13 cellular contexts compared by ENCODE assay signal in the genomic region with DNA sequence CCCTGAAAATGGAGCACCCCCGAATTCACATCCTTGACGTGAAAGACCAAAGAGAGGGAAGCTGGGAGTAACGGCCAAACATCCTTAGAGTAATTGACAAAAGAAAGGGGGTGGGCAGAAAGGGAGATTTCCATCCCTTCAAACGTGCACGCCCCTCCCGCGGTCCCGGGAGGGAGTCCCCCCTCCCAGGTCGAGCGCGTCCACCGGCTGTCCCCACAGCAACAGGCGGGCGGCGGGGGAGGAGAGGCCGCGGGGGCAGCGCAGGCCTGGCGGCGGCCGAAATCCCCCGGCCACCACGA. TPM values are rescaled to one million over a fixed set of nuclear protein-coding genes. Genes with fewer than 3 reads are reported as not detected.
DNase-seq lines count a peak whose midpoint lies in the region; ATAC-seq and TF ChIP-seq lines count a peak whose summit lies in the region.
"Had no signal": no experiment of that assay in that cellular context is flagged by ENCODE, and none has a peak within 500 bp of the region (broad histone marks: within the 10 kb centered on the region; RNA-seq: fewer than 3 reads in every experiment).

No MANE protein-coding gene starts in this region.

- H3K4me1 Mint-ChIP-seq in activated naive CD8-positive, alpha-beta T cell treated with anti-CD3 and anti-CD28 coated beads, Interleukin-2, amount 10 ng/mL, durations not matched to agents 7 days and 5 days: peaks cover 10% of the 10 kb centered on the region
- peaks cover 24% of the 10 kb centered on the region for H3K4me1 Mint-ChIP-seq in activated naive CD8-positive, alpha-beta T cell treated with anti-CD3 and anti-CD28 coated beads, Interleukin-2, amount 50 U/mL, for 24 hours
- peaks cover 38% of the 10 kb centered on the region for H3K4me1 Mint-ChIP-seq in mesothelial cell of epicardium

- POLR2A ChIA-PET in activated naive CD8-positive, alpha-beta T cell treated with anti-CD3 and anti-CD28 coated beads, Interleukin-2, amount 10 ng/mL, durations not matched to agents 7 days and 5 days (lab: Charles Lee): no interaction called here

- peaks cover 0 to 40% (median 27%) of the 10 kb centered on the region in 4 donors for H3K4me1 ChIP-seq in tibial artery

- H3K27ac Mint-ChIP-seq in activated naive CD8-positive, alpha-beta T cell treated with anti-CD3 and anti-CD28 coated beads, Interleukin-2, amount 10 ng/mL, durations not matched to agents 7 days and 5 days: peak overlapping the region; percentile 13
- H3K27ac Mint-ChIP-seq in activated naive CD8-positive, alpha-beta T cell treated with anti-CD3 and anti-CD28 coated beads, Interleukin-2, amount 50 U/mL, for 24 hours: no peak overlapping the region
- H3K27ac Mint-ChIP-seq in mesothelial cell of epicardium: no peak overlapping the region
- H3K27ac Mint-ChIP-seq: IgD-negative memory B cell; stimulated activated effector memory CD8-positive, alpha-beta T cell treated with anti-CD3 and anti-CD28 coated beads, Interleukin-12 subunit alpha, Interleukin-12 subunit beta, amount 100 ng/mL, for 72 hours had no signal

- peaks cover 87% of the 10 kb centered on the region for H3K27me3 Mint-ChIP-seq in activated naive CD8-positive, alpha-beta T cell treated with anti-CD3 and anti-CD28 coated beads, Interleukin-2, amount 10 ng/mL, durations not matched to agents 7 days and 5 days
- H3K27me3 Mint-ChIP-seq in activated naive CD8-positive, alpha-beta T cell treated with anti-CD3 and anti-CD28 coated beads, Interleukin-2, amount 50 U/mL, for 24 hours: peaks cover 84% of the 10 kb centered on the region
- H3K27me3 Mint-ChIP-seq in mesothelial cell of epicardium (ENCODE audit: low read depth): peaks cover 98% of the 10 kb centered on the region

- H3K36me3 ChIP-seq in tibial artery: no peaks in the 10 kb centered on the region
- H3K36me3 ChIP-seq: Peyer's patch had no signal

- H3K27ac ChIP-seq in coronary artery (no peak overlapping the region), tibial artery (no peak overlapping the region)
- H3K27ac ChIP-seq: foreskin keratinocyte, Peyer's patch had no signal

- ATAC-seq in activated naive CD8-positive, alpha-beta T cell treated with anti-CD3 and anti-CD28 coated beads, Interleukin-2, amount 10 ng/mL, durations not matched to agents 7 days and 5 days (ENCODE audit: low read depth): no peak
- ATAC-seq in activated naive CD8-positive, alpha-beta T cell treated with anti-CD3 and anti-CD28 coated beads, Interleukin-2, amount 50 U/mL, for 24 hours: no peak
- ATAC-seq in HG02610 (IDR thresholded peaks at IDR 0.05; ENCODE audit: unreplicated experiment): no peak
- ATAC-seq in GM21367 (IDR thresholded peaks at IDR 0.05; ENCODE audit: unreplicated experiment): no peak
- ATAC-seq: stimulated activated effector memory CD8-positive, alpha-beta T cell treated with anti-CD3 and anti-CD28 coated beads, Interleukin-12 subunit alpha, Interleukin-12 subunit beta, amount 100 ng/mL, for 72 hours had no signal

- no peak overlapping the region for H3K4me3 Mint-ChIP-seq in activated naive CD8-positive, alpha-beta T cell treated with anti-CD3 and anti-CD28 coated beads, Interleukin-2, amount 10 ng/mL, durations not matched to agents 7 days and 5 days
- H3K4me3 Mint-ChIP-seq in activated naive CD8-positive, alpha-beta T cell treated with anti-CD3 and anti-CD28 coated beads, Interleukin-2, amount 50 U/mL, for 24 hours: no peak overlapping the region
- peak overlapping the region; percentile 38 for H3K4me3 Mint-ChIP-seq in mesothelial cell of epicardium
- H3K4me3 Mint-ChIP-seq: activated T-cell treated with anti-CD3 and anti-CD28 coated beads, Interleukin-2, amount 50 U/mL, for 4 hours; stimulated activated effector memory CD8-positive, alpha-beta T cell treated with anti-CD3 and anti-CD28 coated beads, Interleukin-12 subunit alpha, Interleukin-12 subunit beta, amount 100 ng/mL, for 72 hours had no signal

- no peaks in the 10 kb centered on the region for H3K36me3 Mint-ChIP-seq in activated naive CD8-positive, alpha-beta T cell treated with anti-CD3 and anti-CD28 coated beads, Interleukin-2, amount 10 ng/mL, durations not matched to agents 7 days and 5 days
- H3K36me3 Mint-ChIP-seq in activated naive CD8-positive, alpha-beta T cell treated with anti-CD3 and anti-CD28 coated beads, Interleukin-2, amount 50 U/mL, for 24 hours (ENCODE audit: low read depth): peaks cover 2% of the 10 kb centered on the region
- H3K36me3 Mint-ChIP-seq in mesothelial cell of epicardium: no peaks in the 10 kb centered on the region

- TF ChIP-seq CTCF in coronary artery (IDR thresholded peaks at IDR 0.05) (no peak), mesothelial cell of epicardium (IDR thresholded peaks at IDR 0.05; ENCODE audit: unreplicated experiment) (no peak), tibial artery (IDR thresholded peaks at IDR 0.05) (no peak)

- no peak for DNase-seq in activated naive CD8-positive, alpha-beta T cell treated with anti-CD3 and anti-CD28 coated beads, Interleukin-2, amount 10 ng/mL, durations not matched to agents 7 days and 5 days
- no peak for DNase-seq in activated naive CD8-positive, alpha-beta T cell treated with anti-CD3 and anti-CD28 coated beads, Interleukin-2, amount 50 U/mL, for 24 hours
- no peak for DNase-seq in coronary artery (ENCODE audit: low spot score)
- no peak for DNase-seq in mesothelial cell of epicardium (ENCODE audit: low spot score in 2 of 2, unreplicated experiment in 2 of 2)
- DNase-seq in tibial artery: no peak
- DNase-seq in hypothalamus (lab: John Stamatoyannopoulos, UW): no peak
- DNase-seq: activated T-cell treated with anti-CD3 and anti-CD28 coated beads, Interleukin-2, amount 50 U/mL, for 4 hours; foreskin keratinocyte; Peyer's patch had no signal

- no peaks in the 10 kb centered on the region for H3K9me3 ChIP-seq in tibial artery
- H3K9me3 ChIP-seq: Peyer's patch had no signal

- no peaks in the 10 kb centered on the region for H3K9me3 Mint-ChIP-seq in activated naive CD8-positive, alpha-beta T cell treated with anti-CD3 and anti-CD28 coated beads, Interleukin-2, amount 10 ng/mL, durations not matched to agents 7 days and 5 days
- no peaks in the 10 kb centered on the region for H3K9me3 Mint-ChIP-seq in activated naive CD8-positive, alpha-beta T cell treated with anti-CD3 and anti-CD28 coated beads, Interleukin-2, amount 50 U/mL, for 24 hours
- no peaks in the 10 kb centered on the region for H3K9me3 Mint-ChIP-seq in mesothelial cell of epicardium
- H3K9me3 Mint-ChIP-seq: activated T-cell treated with anti-CD3 and anti-CD28 coated beads, Interleukin-2, amount 50 U/mL, for 4 hours; stimulated activated effector memory CD8-positive, alpha-beta T cell treated with anti-CD3 and anti-CD28 coated beads, Interleukin-12 subunit alpha, Interleukin-12 subunit beta, amount 100 ng/mL, for 72 hours had no signal

- intact Hi-C loops in tibial artery (cut with DNase I; ENCODE audit: low total_unique reads): no loop called here

- H3K4me3 ChIP-seq in coronary artery (peak overlapping the region; percentile 66), tibial artery (peak overlapping the region; percentile 3 to 38)

- peaks cover 5 to 88% of the 10 kb centered on the region in 2 donors for H3K27me3 ChIP-seq in tibial artery

RNA-seq across cellular contexts. Expression of a gene that starts 5.3 kb away (rescaled TPM):
- not detected for total RNA-seq in activated naive CD8-positive, alpha-beta T cell treated with anti-CD3 and anti-CD28 coated beads, Interleukin-2, amount 10 ng/mL, durations not matched to agents 7 days and 5 days
- 0.58 to 1.4 TPM (median 1.4 TPM) in 3 replicates for total RNA-seq in mesothelial cell of epicardium
